4 cellular contexts compared by ENCODE assay signal in genomic region chr15:85198432-85198831, GRCh38.
DNase-seq lines count a peak whose midpoint lies in the region; ATAC-seq and TF ChIP-seq lines count a peak whose summit lies in the region.
"Not testable (repeated sequence)": the region's sequence is repeated elsewhere in the genome, so short reads cannot be mapped to it uniquely, and the experiment has no call there.

No MANE protein-coding gene starts in this region.

- H3K36me3 ChIP-seq in upper lobe of right lung; aorta (ENCODE audit: control insufficient read depth in 1 of 2, insufficient read depth in 2 of 2, low read length in 1 of 2): not testable (repeated sequence)

- not testable (repeated sequence) for H3K4me1 ChIP-seq in upper lobe of right lung; aorta (ENCODE audit: control insufficient read depth in 1 of 2, insufficient read depth in 2 of 2, low read length in 2 of 2)

- H3K27me3 ChIP-seq in upper lobe of right lung; aorta (ENCODE audit: control insufficient read depth in 1 of 2, insufficient read depth in 2 of 2, low read length in 1 of 2): not testable (repeated sequence)

- not testable (repeated sequence) for H3K27ac ChIP-seq in upper lobe of right lung; aorta (ENCODE audit: low read depth in 1 of 2, low read length in 2 of 2)

- intact Hi-C loops in sciatic nerve (cut with DNase I); upper lobe of right lung (cut with DNase I); aorta (cut with DNase I): not testable (repeated sequence)

- H3K4me3 ChIP-seq in upper lobe of right lung; aorta (ENCODE audit: low read length in 2 of 2): not testable (repeated sequence)

- not testable (repeated sequence) for H3K9me3 ChIP-seq in upper lobe of right lung; aorta (ENCODE audit: control insufficient read depth, low read length)

- peak; percentile 6 for ATAC-seq in esophagus mucosa
- ATAC-seq in sciatic nerve = peak; percentile 24
- peak; percentile 34 for ATAC-seq in upper lobe of right lung
- ATAC-seq in aorta (ENCODE audit: low FRiP score) = peak; percentile 57

- not testable (repeated sequence) for TF ChIP-seq CTCF in upper lobe of right lung (IDR thresholded peaks at IDR 0.05)

- no CpG with 5 or more reads among the region's 13 CpGs for WGBS in aorta, 2 donors

- DNase-seq in sciatic nerve (ENCODE audit: low spot score); upper lobe of right lung; aorta: not testable (repeated sequence)

Comparison
In these comparisons a context has a peak if more than half of its experiments do, and no peak if none do; other contexts are left out.
1. ATAC-seq: peak in every context shown above with its lines; median percentile 57 in aorta; 34 in upper lobe of right lung; 24 in sciatic nerve; 6 in esophagus mucosa.